ENCODE assay signal across 10 cellular contexts in the genomic region with DNA sequence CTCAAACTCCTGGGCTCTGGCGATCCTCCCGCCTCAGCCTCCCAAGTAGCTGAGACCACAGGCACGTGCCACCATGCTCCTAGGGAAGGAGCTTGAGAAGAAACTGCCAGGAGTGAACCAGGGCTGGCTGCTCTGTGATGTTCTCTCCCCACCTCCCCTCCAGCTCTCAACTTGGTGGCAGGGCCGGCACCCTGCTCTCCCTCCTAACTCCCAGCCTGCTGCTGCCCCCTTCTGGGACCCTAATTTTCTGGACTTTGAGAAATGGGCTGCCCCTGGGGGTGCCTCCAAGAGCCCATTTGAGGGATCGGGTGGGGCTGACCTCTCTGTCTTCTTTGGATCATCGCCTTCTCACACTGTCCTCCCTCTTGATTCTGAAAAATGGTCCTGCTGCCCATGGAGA. TPM values are rescaled to one million over a fixed set of nuclear protein-coding genes. Genes with fewer than 3 reads are reported as not detected.
DNase-seq lines count a peak whose midpoint lies in the region; ATAC-seq and TF ChIP-seq lines count a peak whose summit lies in the region.
"Had no signal": no experiment of that assay in that cellular context is flagged by ENCODE, and none has a peak within 500 bp of the region (broad histone marks: within the 10 kb centered on the region; RNA-seq: fewer than 3 reads in every experiment).

No MANE protein-coding gene starts in this region.

- no peaks in the 10 kb centered on the region for H3K27me3 Mint-ChIP-seq in stimulated activated memory B cell treated with anti-CD40 and anti-IgM and Interleukin-4, amounts not matched to agents 10 μg/mL and 1 μg/mL and 100 μg/mL, for 72 hours

- no peak overlapping the region for H3K4me3 ChIP-seq in fibroblast of villous mesenchyme (ENCODE audit: low read depth, low read length)

- H3K4me3 Mint-ChIP-seq in stimulated activated memory B cell treated with anti-CD40 and anti-IgM and Interleukin-4, amounts not matched to agents 10 μg/mL and 1 μg/mL and 100 μg/mL, for 72 hours = no peak overlapping the region
- H3K4me3 Mint-ChIP-seq: CD8-positive, alpha-beta memory T cell; memory B cell had no signal

- H3K27ac Mint-ChIP-seq in stimulated activated memory B cell treated with anti-CD40 and anti-IgM and Interleukin-4, amounts not matched to agents 10 μg/mL and 1 μg/mL and 100 μg/mL, for 72 hours = no peak overlapping the region
- H3K27ac Mint-ChIP-seq: memory B cell had no signal

- H3K36me3 Mint-ChIP-seq in stimulated activated memory B cell treated with anti-CD40 and anti-IgM and Interleukin-4, amounts not matched to agents 10 μg/mL and 1 μg/mL and 100 μg/mL, for 72 hours = no peaks in the 10 kb centered on the region
- H3K36me3 Mint-ChIP-seq: CD8-positive, alpha-beta memory T cell; memory B cell had no signal

- DNase-seq in activated T-cell treated with anti-CD3 and anti-CD28 coated beads for 1 hour (ENCODE audit: low read depth) (peak; percentile 31), activated T-cell treated with anti-CD3 and anti-CD28 coated beads for 4 hours (no peak), fibroblast of villous mesenchyme (ENCODE audit: low read depth) (no peak), NCI-H1417 treated with DMSO at 0.1 percent for 48 hours (lab: John Stamatoyannopoulos, UW) (no peak)
- peak; percentile 63 to 72 for DNase-seq in activated CD4-positive, alpha-beta T cell treated with anti-CD3 and anti-CD28 coated beads, Interleukin-2, amount 50 U/mL, for 48 hours

- TF ChIP-seq CTCF in fibroblast of villous mesenchyme (IDR thresholded peaks at IDR 0.05; ENCODE audit: insufficient read depth, low read depth, low read length) = peak; percentile 32

- H3K4me1 Mint-ChIP-seq in stimulated activated memory B cell treated with anti-CD40 and anti-IgM and Interleukin-4, amounts not matched to agents 10 μg/mL and 1 μg/mL and 100 μg/mL, for 72 hours = peaks cover 20% of the 10 kb centered on the region

- peak; percentile 65 for ATAC-seq in stimulated activated memory B cell treated with anti-CD40 and anti-IgM and Interleukin-4, amounts not matched to agents 10 μg/mL and 1 μg/mL and 100 μg/mL, for 72 hours
- ATAC-seq in GM18498 (IDR thresholded peaks at IDR 0.05; ENCODE audit: unreplicated experiment) = no peak
- no peak for ATAC-seq in HG02973 (IDR thresholded peaks at IDR 0.05; ENCODE audit: unreplicated experiment)

- no peaks in the 10 kb centered on the region for H3K9me3 Mint-ChIP-seq in stimulated activated memory B cell treated with anti-CD40 and anti-IgM and Interleukin-4, amounts not matched to agents 10 μg/mL and 1 μg/mL and 100 μg/mL, for 72 hours
- H3K9me3 Mint-ChIP-seq: CD8-positive, alpha-beta memory T cell; memory B cell had no signal

RNA-seq across cellular contexts. Expression of gene STAT3, which starts 14.9 kb away (rescaled TPM):
- 113 and 180 TPM in 2 replicates for total RNA-seq in fibroblast of villous mesenchyme

RNA-seq across cellular contexts. Expression of gene CAVIN1, which starts 19.9 kb away (rescaled TPM):
- 988 and 1,007 TPM in 2 replicates for total RNA-seq in fibroblast of villous mesenchyme

RNA-seq across cellular contexts. Expression of gene ATP6V0A1, which starts 55.5 kb away (rescaled TPM):
- 66.4 and 82.5 TPM in 2 replicates for total RNA-seq in fibroblast of villous mesenchyme

Comparison
In these comparisons a context has a peak if more than half of its experiments do, and no peak if none do; other contexts are left out.
1. DNase-seq: peak in activated T-cell treated with anti-CD3 and anti-CD28 coated beads for 1 hour (single experiment) and activated CD4-positive, alpha-beta T cell treated with anti-CD3 and anti-CD28 coated beads, Interleukin-2, amount 50 U/mL, for 48 hours (2 of 2); none in activated T-cell treated with anti-CD3 and anti-CD28 coated beads for 4 hours (single experiment), fibroblast of villous mesenchyme (single experiment) and NCI-H1417 treated with DMSO at 0.1 percent for 48 hours (single experiment).